2 cellular contexts compared by ENCODE assay signal in genomic region chr21:22136770-22137169, GRCh38.
TF ChIP-seq lines count a peak whose summit lies in the region.

No MANE protein-coding gene starts in this region.

TF ChIP-seq in GM23338, 12 proteins besides CTCF, POLR2A, EP300 and RAD21 (continued from another document):
- TF ChIP-seq ZNF462 (CRISPR knock-in tag; IDR thresholded peaks at IDR 0.05) (no peak), REST (IDR thresholded peaks at IDR 0.05; ENCODE audit: unreplicated experiment) (no peak), NANOG (IDR thresholded peaks at IDR 0.05; ENCODE audit: borderline replicate concordance) (no peak), CREB1 (CRISPR knock-in tag; IDR thresholded peaks at IDR 0.05; ENCODE audit: low read depth) (no peak), EZH2 (IDR thresholded peaks at IDR 0.05; ENCODE audit: low read depth, unreplicated experiment) (no peak), EZH2phosphoT487 (IDR thresholded peaks at IDR 0.05; ENCODE audit: unreplicated experiment) (no peak), JUNB (IDR thresholded peaks at IDR 0.05; ENCODE audit: unreplicated experiment) (no peak), ZNF331 (CRISPR knock-in tag; IDR thresholded peaks at IDR 0.05; ENCODE audit: low read depth) (no peak)

TF ChIP-seq in K562, 482 proteins besides CTCF, POLR2A, EP300 and RAD21 (continued from another document):
- TF ChIP-seq ATF3 (IDR thresholded peaks at IDR 0.05), result peak; percentile 87
- TF ChIP-seq ATF3 (CRISPR knock-in tag; conservative IDR thresholded peaks at IDR 0.05), result no peak
- no peak for TF ChIP-seq NCOA6 (IDR thresholded peaks at IDR 0.05)
- no peak for TF ChIP-seq MAFK (IDR thresholded peaks at IDR 0.05; ENCODE audit: low read length)
- no peak for TF ChIP-seq KAT7 (CRISPR knock-in tag; IDR thresholded peaks at IDR 0.05; ENCODE audit: borderline replicate concordance)
- TF ChIP-seq CEBPB (tag; IDR thresholded peaks at IDR 0.05), result 0 out of 2 replicates have a peak, but pooled peaks have one; percentile 7
- TF ChIP-seq ZNF318 (IDR thresholded peaks at IDR 0.05; ENCODE audit: borderline replicate concordance in 1 of 2, low read depth in 1 of 2), result no peak
- no peak for TF ChIP-seq CEBPG (CRISPR knock-in tag; IDR thresholded peaks at IDR 0.05)
- peak; percentile 56 to 88; a peak in 2 of 4 replicates for TF ChIP-seq CEBPG (tag; conservative IDR thresholded peaks at IDR 0.05 in 1 of 2, IDR thresholded peaks at IDR 0.05 in 1 of 2)
- no peak for TF ChIP-seq E2F6 (IDR thresholded peaks at IDR 0.05; ENCODE audit: borderline replicate concordance in 1 of 2, extremely low read depth in 1 of 2, insufficient read depth in 1 of 2, insufficient read length in 1 of 2, low read depth in 1 of 2, low read length in 1 of 2, poor library complexity in 1 of 2, severe bottlenecking in 1 of 2)
- 0 out of 2 replicates have a peak, but pooled peaks have one; percentile 18 for TF ChIP-seq ATF7 (IDR thresholded peaks at IDR 0.05)
- no peak for TF ChIP-seq REST (CRISPR knock-in tag; IDR thresholded peaks at IDR 0.05; ENCODE audit: low read depth)
- TF ChIP-seq MECOM (CRISPR knock-in tag; IDR thresholded peaks at IDR 0.05), result no peak
- TF ChIP-seq ZNF445 (CRISPR knock-in tag; IDR thresholded peaks at IDR 0.05; ENCODE audit: low read depth), result no peak
- TF ChIP-seq KDM1A (IDR thresholded peaks at IDR 0.05), result no peak
- TF ChIP-seq WHSC1 (IDR thresholded peaks at IDR 0.05; ENCODE audit: low read length), result no peak
- peak; percentile 84 to 90; a peak in 3 of 4 replicates for TF ChIP-seq TRIM24 (IDR thresholded peaks at IDR 0.05)
- TF ChIP-seq HMGN3 (IDR thresholded peaks at IDR 0.05; ENCODE audit: borderline replicate concordance, extremely low read depth, insufficient read length, low read depth, low read length), result no peak
- no peak for TF ChIP-seq NFE2 (IDR thresholded peaks at IDR 0.05; ENCODE audit: low read depth)
- TF ChIP-seq SNRNP70 (optimal IDR thresholded peaks at IDR 0.05; ENCODE audit: low read depth, low read length), result no peak
- no peak for TF ChIP-seq ZNF165 (CRISPR knock-in tag; IDR thresholded peaks at IDR 0.05; ENCODE audit: borderline replicate concordance)
- peak; percentile 22; the same call in 1 of the 2 replicates for TF ChIP-seq IRF9 (tag; IDR thresholded peaks at IDR 0.05)
- TF ChIP-seq ATF2 (CRISPR knock-in tag; IDR thresholded peaks at IDR 0.05), result no peak
- TF ChIP-seq THRB (CRISPR knock-in tag; conservative IDR thresholded peaks at IDR 0.05), result no peak
- no peak for TF ChIP-seq GATA2 (CRISPR knock-in tag; IDR thresholded peaks at IDR 0.05)
- no peak for TF ChIP-seq HDAC2 (IDR thresholded peaks at IDR 0.05)
- TF ChIP-seq U2AF1 (optimal IDR thresholded peaks at IDR 0.05; ENCODE audit: low read depth, low read length), result no peak
- no peak for TF ChIP-seq ARID4B (CRISPR knock-in tag; IDR thresholded peaks at IDR 0.05)
- TF ChIP-seq EP400 (IDR thresholded peaks at IDR 0.05), result peak; percentile 17; the same call in 1 of the 2 replicates
- no peak for TF ChIP-seq ZFP36 (IDR thresholded peaks at IDR 0.05; ENCODE audit: low read depth, low read length, partially characterized antibody)
- no peak for TF ChIP-seq POLR3A (IDR thresholded peaks at IDR 0.05; ENCODE audit: borderline replicate concordance, extremely low read depth, insufficient read depth, insufficient read length)
